ENCODE assay signal across 17 cellular contexts in genomic region chr2:98913916-98914712, GRCh38. TPM values are rescaled to one million over a fixed set of nuclear protein-coding genes. Genes with fewer than 3 reads are reported as not detected.
A peak's percentile ranks its signal among the peaks of the same experiment; 100 is the strongest.
DNase-seq lines count a peak whose midpoint lies in the region; ATAC-seq, FAIRE-seq and TF ChIP-seq lines count a peak whose summit lies in the region.
"Had no signal": no experiment of that assay in that cellular context is flagged by ENCODE, and none has a peak within 500 bp of the region (broad histone marks: within the 10 kb centered on the region; RNA-seq: fewer than 3 reads in every experiment).

No MANE protein-coding gene starts in this region.

- ATAC-seq in HG03378 (IDR thresholded peaks at IDR 0.05; ENCODE audit: unreplicated experiment) (no peak), GM21737 (IDR thresholded peaks at IDR 0.05; ENCODE audit: unreplicated experiment) (no peak), GM18519 (IDR thresholded peaks at IDR 0.05; ENCODE audit: low FRiP score, unreplicated experiment) (no peak)
- ATAC-seq: stimulated activated memory B cell treated with anti-CD40 and anti-IgM and Interleukin-4, amounts not matched to agents 10 μg/mL and 1 μg/mL and 100 μg/mL, for 72 hours had no signal

- no peak for TF ChIP-seq POLR2A in breast epithelium (IDR thresholded peaks at IDR 0.05)

- no peaks in the 10 kb centered on the region for H3K9me3 Mint-ChIP-seq in MCF 10A (ENCODE audit: unreplicated experiment)
- H3K9me3 Mint-ChIP-seq: activated CD4-positive, alpha-beta T cell treated with anti-CD3 and anti-CD28 coated beads, Interleukin-2, amount 10 ng/mL, durations not matched to agents 24 days and 14 days; stimulated activated memory B cell treated with anti-CD40 and anti-IgM and Interleukin-4, amounts not matched to agents 10 μg/mL and 1 μg/mL and 100 μg/mL, for 72 hours; T-helper 1 cell treated with Interleukin-12 subunit alpha and Interleukin-12 subunit beta and Interleukin-4 antibody, amounts not matched to agents 30 μg/mL and 1 μg/mL, for 36 hours had no signal

- peak overlapping the region; percentile 94 for H3K27ac Mint-ChIP-seq in MCF 10A (ENCODE audit: low read depth, unreplicated experiment)
- H3K27ac Mint-ChIP-seq: activated CD4-positive, alpha-beta T cell treated with anti-CD3 and anti-CD28 coated beads, Interleukin-2, amount 10 ng/mL, durations not matched to agents 24 days and 14 days; stimulated activated memory B cell treated with anti-CD40 and anti-IgM and Interleukin-4, amounts not matched to agents 10 μg/mL and 1 μg/mL and 100 μg/mL, for 72 hours; T-helper 1 cell treated with Interleukin-12 subunit alpha and Interleukin-12 subunit beta and Interleukin-4 antibody, amounts not matched to agents 30 μg/mL and 1 μg/mL, for 36 hours had no signal

- POLR2A ChIA-PET in MCF 10A (lab: Yijun Ruan, JAX), result interaction anchor here (0.6 to 3.7 kb wide), 7 partner anchors 13 to 240 kb away, joined by 3 to 68 read pairs (median 3); partner anchors contain the start of gene CRACDL

- peaks cover 12% of the 10 kb centered on the region for H3K36me3 Mint-ChIP-seq in MCF 10A (ENCODE audit: insufficient read depth, unreplicated experiment)
- H3K36me3 Mint-ChIP-seq: stimulated activated memory B cell treated with anti-CD40 and anti-IgM and Interleukin-4, amounts not matched to agents 10 μg/mL and 1 μg/mL and 100 μg/mL, for 72 hours had no signal

- no peaks in the 10 kb centered on the region for H3K27me3 ChIP-seq in breast epithelium
- no peaks in the 10 kb centered on the region for H3K27me3 ChIP-seq in small intestine (ENCODE audit: control insufficient read depth in 2 of 2, insufficient read depth in 2 of 2, low read length in 2 of 2)

- intact Hi-C loops in MCF 10A (cut with micrococcal nuclease) (loop anchor here (2.0 to 10.0 kb wide), 2 partner anchors 45 to 269 kb away; no protein-coding TSS in a partner anchor), breast epithelium (cut with DNase I; ENCODE audit: low total_unique reads) (no loop called here)

- H3K4me3 Mint-ChIP-seq in MCF 10A (ENCODE audit: unreplicated experiment), result no peak overlapping the region
- H3K4me3 Mint-ChIP-seq: activated CD4-positive, alpha-beta T cell treated with anti-CD3 and anti-CD28 coated beads, Interleukin-2, amount 10 ng/mL, durations not matched to agents 24 days and 14 days; stimulated activated memory B cell treated with anti-CD40 and anti-IgM and Interleukin-4, amounts not matched to agents 10 μg/mL and 1 μg/mL and 100 μg/mL, for 72 hours; T-helper 1 cell treated with Interleukin-12 subunit alpha and Interleukin-12 subunit beta and Interleukin-4 antibody, amounts not matched to agents 30 μg/mL and 1 μg/mL, for 36 hours had no signal

- H3K4me1 ChIP-seq in breast epithelium (peaks cover 4 to 9% of the 10 kb centered on the region in 2 donors), small intestine (ENCODE audit: control insufficient read depth in 2 of 2, insufficient read depth in 1 of 2, low read depth in 1 of 2, low read length in 1 of 2) (no peaks in the 10 kb centered on the region)

- no TSS peak for BruUV-seq in MCF 10A (replicated peaks; lab: Mats Ljungman, UMichigan)

- no peak overlapping the region for H3K27ac ChIP-seq in breast epithelium
- H3K27ac ChIP-seq in small intestine (ENCODE audit: low read depth in 1 of 2, low read length in 1 of 2), result no peak overlapping the region

- no peaks in the 10 kb centered on the region for H3K27me3 Mint-ChIP-seq in MCF 10A (ENCODE audit: insufficient read depth, unreplicated experiment)

- peak; percentile 88 for DNase-seq in MCF 10A (ENCODE audit: unreplicated experiment)
- DNase-seq in breast epithelium (ENCODE audit: low spot score in 2 of 2), result no peak
- peak; percentile 73 for DNase-seq in NCI-H510A treated with DMSO at 0.1 percent for 48 hours (lab: John Stamatoyannopoulos, UW)
- peak; percentile 18 for DNase-seq in glomerular visceral epithelial cell (ENCODE audit: extremely low spot score)
- no peak for DNase-seq in small intestine
- DNase-seq: activated CD4-positive, alpha-beta T cell treated with anti-CD3 and anti-CD28 coated beads, Interleukin-2, amount 10 ng/mL, durations not matched to agents 24 days and 14 days; effector CD4-positive, alpha-beta T cell; foreskin melanocyte; HCEC 1CT; MM.1S; stimulated activated CD4-positive, alpha-beta T cell treated with anti-CD3 and anti-CD28 coated beads, Interleukin-4, amount 100 ng/mL, for 24 hours had no signal

- WGBS in small intestine, 3 donors, result 87 to 90% (median 88%) methylated on average over 12 of the region's 12 CpGs

- H3K4me1 Mint-ChIP-seq in MCF 10A (ENCODE audit: insufficient read depth, unreplicated experiment), result peaks cover 75% of the 10 kb centered on the region

- FAIRE-seq in small intestine (lab: Jason Lieb, UNC), result no peak
- FAIRE-seq: astrocyte had no signal

- TF ChIP-seq CTCF in MCF 10A (IDR thresholded peaks at IDR 0.05; ENCODE audit: unreplicated experiment) (no peak), breast epithelium (IDR thresholded peaks at IDR 0.05) (no peak)

- H3K36me3 ChIP-seq in breast epithelium (no peaks in the 10 kb centered on the region), small intestine (ENCODE audit: control insufficient read depth in 2 of 2, insufficient read depth in 2 of 2, low read length in 2 of 2) (no peaks in the 10 kb centered on the region)

- H3K4me3 ChIP-seq in breast epithelium (no peak overlapping the region), small intestine (ENCODE audit: low read depth in 1 of 2, low read length in 2 of 2) (no peak overlapping the region)

- CTCF ChIA-PET in MCF 10A (lab: Yijun Ruan, JAX), result interaction anchor here (1.1 kb wide), 1 partner anchor 48 kb away, joined by 3 read pairs; no protein-coding TSS in a partner anchor

- H3K9me3 ChIP-seq in breast epithelium (no peaks in the 10 kb centered on the region), small intestine (ENCODE audit: control insufficient read depth, low read depth) (no peaks in the 10 kb centered on the region)

RNA-seq across cellular contexts. Expression of gene CRACDL, which starts 21.9 kb away (rescaled TPM):
- total RNA-seq in MCF 10A (2022) (12.9 and 13.0 TPM in 2 replicates), breast epithelium (10 to 100 TPM in 2 of 3 donors, under 1 TPM in 1; 0.96 to 12.1 (median 10.8) TPM)
- 10 to 100 TPM in 2 of 3 donors, 1 to 10 TPM in 1; 3.0 to 10.3 (median 10.1) TPM for polyA plus RNA-seq in small intestine

Comparison
In these comparisons a context has a peak if more than half of its experiments do, and no peak if none do; other contexts are left out.
1. DNase-seq: peak in MCF 10A (single experiment), NCI-H510A treated with DMSO at 0.1 percent for 48 hours (single experiment) and glomerular visceral epithelial cell (single experiment); none in breast epithelium (0 of 2) and small intestine (single experiment).